ENCODE assay signal across 14 cellular contexts in genomic region chr5:78779771-78780616, GRCh38.
A peak's percentile ranks its signal among the peaks of the same experiment; 100 is the strongest.
DNase-seq lines count a peak whose midpoint lies in the region; ATAC-seq, FAIRE-seq and TF ChIP-seq lines count a peak whose summit lies in the region.
"Had no signal": no experiment of that assay in that cellular context is flagged by ENCODE, and none has a peak within 500 bp of the region (broad histone marks: within the 10 kb centered on the region; RNA-seq: fewer than 3 reads in every experiment).

No MANE protein-coding gene starts in this region.

- H2BK15ac ChIP-seq in neuronal stem cell (ENCODE audit: low read length) = no peak overlapping the region

- H3K36me3 ChIP-seq in astrocyte (ENCODE audit: insufficient read depth, low read length) (no peaks in the 10 kb centered on the region), right atrium auricular region (no peaks in the 10 kb centered on the region), neuronal stem cell (replicated peaks in 1 of 2; ENCODE audit: control insufficient read depth in 2 of 2, insufficient read depth in 2 of 2, low read length in 2 of 2) (no peaks in the 10 kb centered on the region)
- H3K36me3 ChIP-seq: pancreas had no signal

- H3K4me2 ChIP-seq in astrocyte (ENCODE audit: low read length) (peak overlapping the region; percentile 8), neuronal stem cell (ENCODE audit: insufficient read depth, low read length, poor library complexity, severe bottlenecking) (no peak overlapping the region)

- no peaks in the 10 kb centered on the region for H3K79me2 ChIP-seq in astrocyte (ENCODE audit: insufficient read depth, low read length)

- no peaks in the 10 kb centered on the region for H3K79me1 ChIP-seq in neuronal stem cell (ENCODE audit: low read depth, low read length)

- peaks cover 5% of the 10 kb centered on the region for H3K4me1 Mint-ChIP-seq in astrocyte (ENCODE audit: low read depth, unreplicated experiment)

- H3K27ac Mint-ChIP-seq in astrocyte (ENCODE audit: unreplicated experiment) = peak overlapping the region; percentile 62
- H3K27ac Mint-ChIP-seq: activated naive CD8-positive, alpha-beta T cell treated with anti-CD3 and anti-CD28 coated beads, Interleukin-2, amount 10 ng/mL, durations not matched to agents 7 days and 5 days had no signal

- H3K18ac ChIP-seq in neuronal stem cell (ENCODE audit: low read length) = no peak overlapping the region

- no peak overlapping the region for H3K9ac ChIP-seq in astrocyte (ENCODE audit: low read length)
- no peak overlapping the region for H3K9ac ChIP-seq in neuronal stem cell (ENCODE audit: low read depth, low read length, poor library complexity)

- no peak for TF ChIP-seq CTCF in AG09309 (IDR thresholded peaks at IDR 0.05; ENCODE audit: control insufficient read depth, insufficient read depth, low read depth, low read length, missing control alignments)
- no peak for TF ChIP-seq CTCF in astrocyte (IDR thresholded peaks at IDR 0.05; ENCODE audit: insufficient read depth, low read depth, low read length)
- TF ChIP-seq CTCF in right atrium auricular region (IDR thresholded peaks at IDR 0.05) = no peak

- H3K27me3 ChIP-seq in astrocyte (ENCODE audit: insufficient read depth, low read length) (no peaks in the 10 kb centered on the region), right atrium auricular region (no peaks in the 10 kb centered on the region), neuronal stem cell (ENCODE audit: control insufficient read depth in 3 of 3, insufficient read depth in 3 of 3, low read depth in 1 of 3, low read length in 3 of 3) (no peaks in the 10 kb centered on the region)
- H3K27me3 ChIP-seq: pancreas had no signal

- no peaks in the 10 kb centered on the region for H3K27me3 Mint-ChIP-seq in astrocyte (ENCODE audit: low read depth, unreplicated experiment)
- H3K27me3 Mint-ChIP-seq: activated naive CD8-positive, alpha-beta T cell treated with anti-CD3 and anti-CD28 coated beads, Interleukin-2, amount 10 ng/mL, durations not matched to agents 7 days and 5 days had no signal

- H3K4me3 Mint-ChIP-seq in astrocyte (ENCODE audit: unreplicated experiment) = peak overlapping the region; percentile 34
- H3K4me3 Mint-ChIP-seq: activated naive CD8-positive, alpha-beta T cell treated with anti-CD3 and anti-CD28 coated beads, Interleukin-2, amount 10 ng/mL, durations not matched to agents 7 days and 5 days had no signal

- H2AFZ ChIP-seq in astrocyte (ENCODE audit: low read depth, low read length) (no peak overlapping the region), neuronal stem cell (ENCODE audit: low read length) (no peak overlapping the region)

- peaks cover 14% of the 10 kb centered on the region for H3K36me3 Mint-ChIP-seq in astrocyte (ENCODE audit: low read depth, unreplicated experiment)

- WGBS in neuronal stem cell (ENCODE audit: extremely low coverage in 2 of 2, insufficient read length in 2 of 2, insufficient replicate concordance in 1 of 2), 2 donors = no CpG with 5 or more reads among the region's 12 CpGs

- no peak overlapping the region for H4K91ac ChIP-seq in neuronal stem cell (ENCODE audit: low read depth, low read length, poor library complexity)

- FAIRE-seq in astrocyte (lab: Jason Lieb, UNC) (no peak), urothelium cell line (lab: Jason Lieb, UNC) (no peak)
- FAIRE-seq: pancreas had no signal

- no peak overlapping the region for H2BK12ac ChIP-seq in neuronal stem cell (ENCODE audit: low read length)

- peaks cover 4% of the 10 kb centered on the region for H3K9me3 Mint-ChIP-seq in astrocyte (ENCODE audit: unreplicated experiment)
- H3K9me3 Mint-ChIP-seq: activated naive CD8-positive, alpha-beta T cell treated with anti-CD3 and anti-CD28 coated beads, Interleukin-2, amount 10 ng/mL, durations not matched to agents 7 days and 5 days had no signal

- H3K4me3 ChIP-seq in AG09309 (ENCODE audit: control insufficient read depth, low read depth, low read length) (no peak overlapping the region), astrocyte (ENCODE audit: insufficient read depth, low read depth, low read length) (no peak overlapping the region), right atrium auricular region (no peak overlapping the region), neuronal stem cell (ENCODE audit: low read length in 2 of 2) (no peak overlapping the region)
- H3K4me3 ChIP-seq: pancreas, SK-N-MC had no signal

- H3K4me1 ChIP-seq in astrocyte (ENCODE audit: insufficient read depth, low read length) (peaks cover 16% of the 10 kb centered on the region), right atrium auricular region (no peaks in the 10 kb centered on the region), neuronal stem cell (ENCODE audit: control insufficient read depth in 2 of 2, insufficient read depth in 1 of 2, low read depth in 1 of 2, low read length in 2 of 2) (no peaks in the 10 kb centered on the region)
- H3K4me1 ChIP-seq: pancreas had no signal

- H3K9me3 ChIP-seq in astrocyte (ENCODE audit: insufficient read depth, low read depth, low read length) (no peaks in the 10 kb centered on the region), right atrium auricular region (peaks cover 0 to 7% of the 10 kb centered on the region in 2 donors), neuronal stem cell (replicated peaks in 1 of 2; ENCODE audit: control insufficient read depth in 2 of 2, insufficient read depth in 1 of 2, low read depth in 1 of 2, low read length in 2 of 2) (no peaks in the 10 kb centered on the region)
- H3K9me3 ChIP-seq: pancreas had no signal

- no peaks in the 10 kb centered on the region for H4K20me1 ChIP-seq in astrocyte (ENCODE audit: insufficient read depth, low read length)

- no peak overlapping the region for H3K4ac ChIP-seq in neuronal stem cell (ENCODE audit: low read length)

- H3K14ac ChIP-seq in neuronal stem cell (ENCODE audit: low read length) = no peak overlapping the region

- H3K27ac ChIP-seq in astrocyte (ENCODE audit: low read depth, low read length) = peak overlapping the region; percentile 49
- H3K27ac ChIP-seq in right atrium auricular region = peak overlapping the region; percentile 38 to 65
- H3K27ac ChIP-seq in neuronal stem cell (replicated peaks; ENCODE audit: low read length) = no peak overlapping the region
- H3K27ac ChIP-seq: C4-2B, pancreas, SK-N-MC had no signal

- no peak overlapping the region for H3K23ac ChIP-seq in neuronal stem cell (ENCODE audit: low read depth, low read length, poor library complexity)

- no peak overlapping the region for H4K8ac ChIP-seq in neuronal stem cell (ENCODE audit: low read depth, low read length)

- H2AK5ac ChIP-seq in neuronal stem cell (ENCODE audit: low read depth, low read length) = no peak overlapping the region

- DNase-seq in AG09309 (ENCODE audit: low read depth) (peak; percentile 94), HT1080 (ENCODE audit: low read depth) (peak; percentile 85), astrocyte (ENCODE audit: low read depth) (peak; percentile 97), right atrium auricular region (ENCODE audit: low spot score) (peak; percentile 75), urothelium cell line (ENCODE audit: low spot score) (no peak), neuronal stem cell (ENCODE audit: low spot score) (no peak)
- DNase-seq: activated naive CD8-positive, alpha-beta T cell treated with anti-CD3 and anti-CD28 coated beads, Interleukin-2, amount 10 ng/mL, durations not matched to agents 7 days and 5 days; KG1; NCI-H510A; pancreas had no signal

- no peak for ATAC-seq in GM21737 (IDR thresholded peaks at IDR 0.05; ENCODE audit: unreplicated experiment)
- ATAC-seq in activated CD4-positive, CD25-positive, alpha-beta regulatory T cell treated with anti-CD3 and anti-CD28 coated beads, Interleukin-2, amount 50 U/mL, for 24 hours = no peak
- ATAC-seq: pancreas had no signal

- H2BK5ac ChIP-seq in neuronal stem cell (ENCODE audit: low read length) = no peak overlapping the region

- H2BK120ac ChIP-seq in neuronal stem cell (ENCODE audit: low read depth, low read length) = no peak overlapping the region

Comparison
In these comparisons a context has a peak if more than half of its experiments do, and no peak if none do; other contexts are left out.
1. DNase-seq: peak in AG09309 (single experiment), HT1080 (single experiment), astrocyte (single experiment) and right atrium auricular region (single experiment); none in urothelium cell line (single experiment) and neuronal stem cell (single experiment).